In genomic region chr3:16439848-16440708, GRCh38 we compare ENCODE assay signal across 18 cellular contexts.
DNase-seq lines count a peak whose midpoint lies in the region; ATAC-seq and TF ChIP-seq lines count a peak whose summit lies in the region.
"Had no signal": no experiment of that assay in that cellular context is flagged by ENCODE, and none has a peak within 500 bp of the region (broad histone marks: within the 10 kb centered on the region; RNA-seq: fewer than 3 reads in every experiment).

No MANE protein-coding gene starts in this region.

- H4K20me1 ChIP-seq in BLaER1 treated with 17β-estradiol and CSF1 and Interleukin-3, amounts not matched to agents 10 nM and 100 nM, result peaks cover 0 to 80% (median 37%) of the 10 kb centered on the region in 11 experiments; a peak in 18 of 22 replicates
- no peaks in the 10 kb centered on the region for H4K20me1 ChIP-seq in OCI-LY7 (ENCODE audit: insufficient read depth, low read length)

- H3K4me3 Mint-ChIP-seq in glutamatergic neuron (ENCODE audit: unreplicated experiment), result no peak overlapping the region
- H3K4me3 Mint-ChIP-seq: activated naive CD4-positive, alpha-beta T cell treated with anti-CD3 and anti-CD28 coated beads, Interleukin-2, amount 10 ng/mL, durations not matched to agents 7 days and 5 days; memory B cell had no signal

- POLR2A ChIA-PET in OCI-LY7 (lab: Charles Lee), result interaction anchor here (0.7 to 5.0 kb wide), 13 partner anchors 9 to 682 kb away, joined by 3 to 42 read pairs (median 3); partner anchors contain the start of gene RFTN1

- H3K36me3 ChIP-seq in BLaER1 treated with 17β-estradiol and CSF1 and Interleukin-3, amounts not matched to agents 10 nM and 100 nM, result peaks cover 14 to 63% (median 27%) of the 10 kb centered on the region in 11 experiments; a peak in 18 of 22 replicates
- H3K36me3 ChIP-seq in OCI-LY7 (ENCODE audit: insufficient read depth, low read length), result peaks cover 47% of the 10 kb centered on the region
- H3K36me3 ChIP-seq in MG63, result no peaks in the 10 kb centered on the region
- H3K36me3 ChIP-seq: brain microvascular endothelial cell had no signal

- peaks cover 100% of the 10 kb centered on the region for H3K79me2 ChIP-seq in OCI-LY7 (ENCODE audit: insufficient read depth, low read depth, low read length)

- TF ChIP-seq CTCF in OCI-LY7 (conservative IDR thresholded peaks at IDR 0.05; ENCODE audit: low read length) (no peak), glutamatergic neuron (IDR thresholded peaks at IDR 0.05; ENCODE audit: partially characterized antibody, unreplicated experiment) (no peak)

- intact Hi-C loops in OCI-LY7 (cut with micrococcal nuclease; ENCODE audit: unreplicated experiment), result loop anchor here (2.0 to 10.0 kb wide), 2 partner anchors 71 to 455 kb away; no protein-coding TSS in a partner anchor
- intact Hi-C loops in sciatic nerve (cut with DNase I), result no loop called here

- H3K9me3 Mint-ChIP-seq in glutamatergic neuron (ENCODE audit: unreplicated experiment), result peaks cover 1% of the 10 kb centered on the region
- H3K9me3 Mint-ChIP-seq: activated naive CD4-positive, alpha-beta T cell treated with anti-CD3 and anti-CD28 coated beads, Interleukin-2, amount 10 ng/mL, durations not matched to agents 7 days and 5 days had no signal

- H3K4me1 Mint-ChIP-seq in glutamatergic neuron (ENCODE audit: low read depth, unreplicated experiment), result peaks cover 43% of the 10 kb centered on the region
- H3K4me1 Mint-ChIP-seq: activated naive CD4-positive, alpha-beta T cell treated with anti-CD3 and anti-CD28 coated beads, Interleukin-2, amount 10 ng/mL, durations not matched to agents 7 days and 5 days had no signal

- H3K9me2 ChIP-seq in OCI-LY7 (ENCODE audit: insufficient read depth, low read length), result no peaks in the 10 kb centered on the region
- H3K9me2 ChIP-seq: SK-N-SH had no signal

- no peak overlapping the region; the same call in 1 of the 2 replicates for H2AFZ ChIP-seq in OCI-LY7 (ENCODE audit: low read length)

- no peak overlapping the region for H3K9ac ChIP-seq in BLaER1 treated with 17β-estradiol and CSF1 and Interleukin-3, amounts not matched to agents 10 nM and 100 nM
- H3K9ac ChIP-seq: SK-N-SH had no signal

- peaks cover 2% of the 10 kb centered on the region for H3K27me3 Mint-ChIP-seq in glutamatergic neuron (ENCODE audit: unreplicated experiment)
- H3K27me3 Mint-ChIP-seq: activated naive CD4-positive, alpha-beta T cell treated with anti-CD3 and anti-CD28 coated beads, Interleukin-2, amount 10 ng/mL, durations not matched to agents 7 days and 5 days had no signal

- H3K4me1 ChIP-seq in BLaER1 treated with 17β-estradiol and CSF1 and Interleukin-3, amounts not matched to agents 10 nM and 100 nM, result peaks cover 13 to 32% (median 19%) of the 10 kb centered on the region in 10 experiments
- H3K4me1 ChIP-seq in OCI-LY7 (ENCODE audit: insufficient read depth, low read length, poor library complexity, severe bottlenecking), result peaks cover 100% of the 10 kb centered on the region

- H3K27ac Mint-ChIP-seq in glutamatergic neuron (ENCODE audit: unreplicated experiment), result peak overlapping the region; percentile 34
- H3K27ac Mint-ChIP-seq: activated naive CD4-positive, alpha-beta T cell treated with anti-CD3 and anti-CD28 coated beads, Interleukin-2, amount 10 ng/mL, durations not matched to agents 7 days and 5 days; memory B cell had no signal

- H3K4me3 ChIP-seq in BLaER1 treated with 17β-estradiol and CSF1 and Interleukin-3, amounts not matched to agents 10 nM and 100 nM, result no peak overlapping the region
- H3K4me3 ChIP-seq in OCI-LY7 (ENCODE audit: low read depth, low read length, poor library complexity, severe bottlenecking), result peak overlapping the region; percentile 45
- H3K4me3 ChIP-seq in MG63, result no peak overlapping the region

- CTCF ChIA-PET in OCI-LY7 (lab: Charles Lee; ENCODE audit: unreplicated experiment), result no interaction called here

- H3K27ac ChIP-seq in BLaER1 treated with 17β-estradiol and CSF1 and Interleukin-3, amounts not matched to agents 10 nM and 100 nM, result no peak overlapping the region
- peak overlapping the region; percentile 93 for H3K27ac ChIP-seq in OCI-LY7 (ENCODE audit: low read depth, low read length, poor library complexity, severe bottlenecking)
- H3K27ac ChIP-seq: brain microvascular endothelial cell had no signal

- peak; percentile 20 for ATAC-seq in sciatic nerve
- ATAC-seq: Panc1 had no signal

- DNase-seq in OCI-LY7 (ENCODE audit: low spot score) (no peak), glutamatergic neuron (no peak), sciatic nerve (ENCODE audit: low spot score) (no peak), DMS53 (lab: John Stamatoyannopoulos, UW) (no peak), 8988T (no peak), NCI-H1048 (lab: John Stamatoyannopoulos, UW) (no peak), MG63 (no peak)
- DNase-seq: activated CD4-positive, alpha-beta T cell treated with anti-CD3 and anti-CD28 coated beads for 48 hours; activated naive CD4-positive, alpha-beta T cell treated with anti-CD3 and anti-CD28 coated beads, Interleukin-2, amount 10 ng/mL, durations not matched to agents 7 days and 5 days; brain microvascular endothelial cell; Calu3; NCI-H2029 treated with DMSO at 0.1 percent for 48 hours; NCI-H526; SK-N-SH; stimulated activated CD4-positive, alpha-beta T cell treated with anti-CD3 and anti-CD28 coated beads, Interleukin-1b, Interleukin-23, amount 100 ng/mL, for 48 hours had no signal

- H3K4me2 ChIP-seq in BLaER1 treated with 17β-estradiol and CSF1 and Interleukin-3, amounts not matched to agents 10 nM and 100 nM, result peak overlapping the region in 9 of 11 experiments; percentile 16 to 54 (median 29); a peak in 13 of 22 replicates
- peak overlapping the region; percentile 69 for H3K4me2 ChIP-seq in OCI-LY7 (ENCODE audit: low read length)
- H3K4me2 ChIP-seq: SK-N-SH had no signal

- H3K27me3 ChIP-seq in BLaER1 treated with 17β-estradiol and CSF1 and Interleukin-3, amounts not matched to agents 10 nM and 100 nM, result no peaks in the 10 kb centered on the region
- no peaks in the 10 kb centered on the region for H3K27me3 ChIP-seq in MG63
- H3K27me3 ChIP-seq: brain microvascular endothelial cell had no signal

- BruUV-seq in OCI-LY7 (replicated peaks; lab: Mats Ljungman, UMichigan), result no TSS peak

- H3K36me3 Mint-ChIP-seq in glutamatergic neuron (ENCODE audit: unreplicated experiment), result no peaks in the 10 kb centered on the region

- peaks cover 0 to 18% (median 11%) of the 10 kb centered on the region in 11 experiments; a peak in 11 of 22 replicates for H3K9me3 ChIP-seq in BLaER1 treated with 17β-estradiol and CSF1 and Interleukin-3, amounts not matched to agents 10 nM and 100 nM (replicated peaks in 1 of 11)
- H3K9me3 ChIP-seq in OCI-LY7 (ENCODE audit: low read length), result no peaks in the 10 kb centered on the region; the same call in 1 of the 2 replicates
- no peaks in the 10 kb centered on the region for H3K9me3 ChIP-seq in MG63
- H3K9me3 ChIP-seq: SK-N-SH had no signal
